Comparison of ENCODE assay signal across 9 cellular contexts in genomic region chr10:127196227-127196954, GRCh38. TPM values are rescaled to one million over a fixed set of nuclear protein-coding genes. Genes with fewer than 3 reads are reported as not detected.
DNase-seq lines count a peak whose midpoint lies in the region; ATAC-seq, FAIRE-seq and TF ChIP-seq lines count a peak whose summit lies in the region.
"Had no signal": no experiment of that assay in that cellular context is flagged by ENCODE, and none has a peak within 500 bp of the region (broad histone marks: within the 10 kb centered on the region; RNA-seq: fewer than 3 reads in every experiment).

INSYN2A (minus strand) TSS chr10:127196591; CDS start chr10:127176395, 20,196 bp downstream.

- H3K9me3 ChIP-seq in testis, result no peaks in the 10 kb centered on the region

- peaks cover 22% of the 10 kb centered on the region for H3K4me1 ChIP-seq in testis

- in situ Hi-C loops in T47D (cut with HindIII; ENCODE audit: low pct_unique_long_range_greater_than_20kb, low sequenced_read_pairs), result no loop called here

- DNase-seq in NCI-H146 (lab: John Stamatoyannopoulos, UW) (peak; percentile 66), NCI-H146 treated with DMSO at 0.1 percent for 48 hours (lab: John Stamatoyannopoulos, UW; ENCODE audit: unreplicated experiment) (no peak), T47D (ENCODE audit: low read depth in 1 of 2, low spot score in 1 of 2) (peak; percentile 62 to 64), islet precursor cell (peak; percentile 88), testis (peak; percentile 52), RCC 7860 (ENCODE audit: low spot score) (no peak)
- DNase-seq in activated naive CD4-positive, alpha-beta T cell treated with anti-CD3 and anti-CD28 coated beads, Interleukin-2, amount 50 U/mL, for 16 hours, result no peak
- DNase-seq: CD4-positive, CD25-positive, alpha-beta regulatory T cell had no signal

- ATAC-seq in GM21515 (IDR thresholded peaks at IDR 0.05; ENCODE audit: unreplicated experiment), result no peak

- intact Hi-C loops in testis (cut with DNase I; ENCODE audit: low total_unique reads), result no loop called here

- H3K27ac ChIP-seq in testis, result peak within 1 kb of the TSS; percentile 15 to 59

- TF ChIP-seq CTCF in testis (IDR thresholded peaks at IDR 0.05), result peak in 1 of 3 experiments; percentile 9

- peak within 1 kb of the TSS; percentile 54 to 67 for H3K4me3 ChIP-seq in testis

- H3K27me3 ChIP-seq in testis, result no peaks in the 10 kb centered on the region

- no peak for TF ChIP-seq POLR2A in testis (IDR thresholded peaks at IDR 0.05)

- 0% methylated on average over 75 of the region's 89 CpGs; no CpG with 5 or more reads in 1 of the 2 donors for WGBS in testis, 2 donors

- FAIRE-seq in RCC 7860 (lab: Jason Lieb, UNC), result no peak

- no peaks in the 10 kb centered on the region for H3K36me3 ChIP-seq in testis (ENCODE audit: low read depth, missing control alignments)

RNA-seq across cellular contexts. Expression of gene INSYN2A, which starts in this region (rescaled TPM):
- total RNA-seq in testis, result 1 to 10 TPM; 2.0 to 2.4 TPM
- 1.4 TPM for polyA plus RNA-seq in testis (ENCODE audit: insufficient read depth, low read depth, low replicate concordance)
- total RNA-seq: CD4-positive, CD25-positive, alpha-beta regulatory T cell had no signal
- polyA plus RNA-seq: CD4-positive, CD25-positive, alpha-beta regulatory T cell had no signal

Comparison
In these comparisons a context has a peak if more than half of its experiments do, and no peak if none do; other contexts are left out.
1. DNase-seq: peak in NCI-H146 (single experiment), T47D (2 of 2), islet precursor cell (single experiment) and testis (single experiment); none in NCI-H146 treated with DMSO at 0.1 percent for 48 hours (single experiment), activated naive CD4-positive, alpha-beta T cell treated with anti-CD3 and anti-CD28 coated beads, Interleukin-2, amount 50 U/mL, for 16 hours (single experiment) and RCC 7860 (single experiment).